7 cellular contexts compared by ENCODE assay signal in genomic region chr13:20191902-20192469, GRCh38. TPM values are rescaled to one million over a fixed set of nuclear protein-coding genes. Genes with fewer than 3 reads are reported as not detected.
A peak's percentile ranks its signal among the peaks of the same experiment; 100 is the strongest.
DNase-seq lines count a peak whose midpoint lies in the region; ATAC-seq and TF ChIP-seq lines count a peak whose summit lies in the region.

No MANE protein-coding gene starts in this region.

- peak overlapping the region; percentile 81 to 87 for H3K27ac ChIP-seq in esophagus (ENCODE audit: low read depth in 2 of 2, low read length in 1 of 2)

- in situ Hi-C loops in HAP-1 (cut with MboI; ENCODE audit: low sequenced_read_pairs) = loop anchor here (25.0 kb wide), 1 partner anchor 645 kb away; no protein-coding TSS in a partner anchor

- H3K36me3 ChIP-seq in HAP-1 (replicated peaks) (no peaks in the 10 kb centered on the region), esophagus (ENCODE audit: control insufficient read depth in 2 of 2, insufficient read depth in 2 of 2, low read length in 1 of 2) (peaks cover 0 to 8% of the 10 kb centered on the region in 2 donors)

- CTCF ChIA-PET in T-cell (lab: Charles Lee) = no interaction called here

- POLR2A ChIA-PET in T-cell (lab: Charles Lee) = no interaction called here

- H3K4me3 ChIP-seq in HAP-1 = peak overlapping the region; percentile 37
- peak overlapping the region; percentile 60 to 66 for H3K4me3 ChIP-seq in esophagus (ENCODE audit: low read depth in 1 of 2, low read length in 2 of 2)

- H3K4me1 Mint-ChIP-seq in T-cell (peaks cover 21 to 25% (median 22%) of the 10 kb centered on the region in 3 donors), nephron (peaks cover 14% of the 10 kb centered on the region)

- ATAC-seq in T-cell (replicated peaks in 1 of 4) (peak in 1 of 4 experiments; percentile 8), GM21526 (IDR thresholded peaks at IDR 0.05; ENCODE audit: low FRiP score, unreplicated experiment) (no peak), HG03280 (IDR thresholded peaks at IDR 0.05; ENCODE audit: unreplicated experiment) (no peak)

- H3K27me3 ChIP-seq in HAP-1 (ENCODE audit: low read depth) (peaks cover 40% of the 10 kb centered on the region), esophagus (ENCODE audit: control insufficient read depth in 1 of 2, insufficient read depth in 2 of 2, low read length in 2 of 2) (peaks cover 0 to 2% of the 10 kb centered on the region in 2 donors)

- DNase-seq in HAP-1 (ENCODE audit: low spot score in 2 of 2) (peak; percentile 4 to 57), T-cell (no peak), Kasumi-1 (lab: John Stamatoyannopoulos, UW) (no peak)

- H3K27me3 Mint-ChIP-seq in T-cell (peaks cover 42 to 57% of the 10 kb centered on the region in 2 donors), nephron (ENCODE audit: low read depth) (peaks cover 86% of the 10 kb centered on the region)

- H3K27ac Mint-ChIP-seq in T-cell = no peak overlapping the region
- no peak overlapping the region for H3K27ac Mint-ChIP-seq in nephron

- WGBS in esophagus, 2 donors = 12 to 13% methylated on average over 36 of the region's 36 CpGs

- H3K4me1 ChIP-seq in HAP-1 = no peaks in the 10 kb centered on the region; the same call in none of the 2 replicates
- peaks cover 0 to 2% of the 10 kb centered on the region in 2 donors for H3K4me1 ChIP-seq in esophagus (ENCODE audit: control insufficient read depth in 2 of 2, insufficient read depth in 2 of 2, low read length in 1 of 2)

- H3K9me3 ChIP-seq in HAP-1 = no peaks in the 10 kb centered on the region
- no peaks in the 10 kb centered on the region for H3K9me3 ChIP-seq in esophagus (ENCODE audit: control insufficient read depth in 2 of 2, insufficient read depth in 1 of 2, low read depth in 1 of 2, low read length in 1 of 2)

- no peaks in the 10 kb centered on the region for H3K36me3 Mint-ChIP-seq in T-cell
- H3K36me3 Mint-ChIP-seq in nephron (ENCODE audit: low read depth) = no peaks in the 10 kb centered on the region

- peak overlapping the region; percentile 53 to 70 (median 57) for H3K4me3 Mint-ChIP-seq in T-cell
- peak overlapping the region; percentile 76 to 81 (median 78) for H3K4me3 Mint-ChIP-seq in nephron

- TF ChIP-seq CTCF in nephron (IDR thresholded peaks at IDR 0.05; ENCODE audit: unreplicated experiment in 3 of 3) = no peak

- no peaks in the 10 kb centered on the region for H3K9me3 Mint-ChIP-seq in T-cell
- peaks cover 2% of the 10 kb centered on the region for H3K9me3 Mint-ChIP-seq in nephron

RNA-seq across cellular contexts. Expression of gene GJB2, which starts 0.8 kb away (rescaled TPM):
- under 1 TPM in 2 of 5 donors, not detected in 3; 0.10 to 0.15 TPM for total RNA-seq in T-cell
- 100 to 1,000 TPM; 859 to 986 TPM for polyA plus RNA-seq in esophagus

RNA-seq across cellular contexts. Expression of gene GJA3, which starts 31.1 kb away (rescaled TPM):
- total RNA-seq in T-cell = under 1 TPM; 0.10 to 0.93 (median 0.42) TPM
- under 1 TPM; 0.22 to 0.75 TPM for polyA plus RNA-seq in esophagus

RNA-seq across cellular contexts. Expression of gene GJB6, which starts 40.1 kb away (rescaled TPM):
- total RNA-seq in T-cell = 1 to 10 TPM; 1.1 to 5.2 (median 2.9) TPM
- polyA plus RNA-seq in esophagus = 100 to 1,000 TPM; 230 to 294 TPM

Comparison
In these comparisons a context has a peak if more than half of its experiments do, and no peak if none do; other contexts are left out.
1. DNase-seq: peak in HAP-1 (2 of 2); none in T-cell (0 of 34) and Kasumi-1 (0 of 2).